Comparison of ENCODE assay signal across 15 cellular contexts in the genomic region with DNA sequence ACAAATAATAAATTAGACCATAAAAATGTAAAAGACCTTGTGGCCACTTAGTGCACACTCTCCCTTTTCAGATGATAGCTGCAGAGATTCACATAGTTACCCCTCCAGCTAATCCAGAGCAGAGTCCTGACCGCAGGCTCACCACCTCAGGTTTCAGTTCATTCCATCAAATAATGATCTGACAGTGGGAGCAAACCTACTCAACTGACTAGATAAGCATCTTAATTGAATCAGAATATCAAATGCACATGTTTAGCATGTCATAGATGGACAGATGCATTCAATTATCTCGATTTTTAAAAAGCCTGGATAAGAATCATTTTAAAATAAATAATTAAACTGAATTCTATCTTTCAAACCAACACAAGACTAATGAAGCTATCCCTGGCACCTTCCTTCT.
DNase-seq lines count a peak whose midpoint lies in the region; ATAC-seq and TF ChIP-seq lines count a peak whose summit lies in the region.
"Had no signal": no experiment of that assay in that cellular context is flagged by ENCODE, and none has a peak within 500 bp of the region (broad histone marks: within the 10 kb centered on the region; RNA-seq: fewer than 3 reads in every experiment).

No MANE protein-coding gene starts in this region.

- no peak overlapping the region for H3K18ac ChIP-seq in neuronal stem cell (ENCODE audit: low read length)

- H3K9me3 ChIP-seq in MM.1S (replicated peaks; ENCODE audit: insufficient read depth, low read length), result no peaks in the 10 kb centered on the region; the same call in 1 of the 2 replicates
- no peaks in the 10 kb centered on the region for H3K9me3 ChIP-seq in Karpas-422 (ENCODE audit: low read length)
- no peaks in the 10 kb centered on the region for H3K9me3 ChIP-seq in neuronal stem cell (replicated peaks in 1 of 2; ENCODE audit: control insufficient read depth in 2 of 2, insufficient read depth in 1 of 2, low read depth in 1 of 2, low read length in 2 of 2)

- no peak overlapping the region for H2AFZ ChIP-seq in MM.1S (ENCODE audit: low read length)
- no peak overlapping the region for H2AFZ ChIP-seq in Karpas-422 (ENCODE audit: low read length)
- no peak overlapping the region for H2AFZ ChIP-seq in neuronal stem cell (ENCODE audit: low read length)
- H2AFZ ChIP-seq: GM23248 had no signal

- no peaks in the 10 kb centered on the region for H3K9me2 ChIP-seq in MM.1S (replicated peaks; ENCODE audit: insufficient read depth, low read length)
- no peaks in the 10 kb centered on the region for H3K9me2 ChIP-seq in Karpas-422 (replicated peaks; ENCODE audit: insufficient read depth, low read length)

- H4K20me1 ChIP-seq in MM.1S (ENCODE audit: insufficient read depth, low read length) (no peaks in the 10 kb centered on the region), Karpas-422 (ENCODE audit: insufficient read depth, low read depth, low read length) (no peaks in the 10 kb centered on the region)

- no peak overlapping the region for H3K4ac ChIP-seq in neuronal stem cell (ENCODE audit: low read length)

- no peaks in the 10 kb centered on the region for H3K79me2 ChIP-seq in MM.1S (ENCODE audit: low read length)
- H3K79me2 ChIP-seq in Karpas-422 (ENCODE audit: low read length), result no peaks in the 10 kb centered on the region

- H3K4me1 ChIP-seq in MM.1S (ENCODE audit: low read length), result peaks cover 16% of the 10 kb centered on the region
- H3K4me1 ChIP-seq in Karpas-422 (ENCODE audit: low read length), result peaks cover 10% of the 10 kb centered on the region
- no peaks in the 10 kb centered on the region for H3K4me1 ChIP-seq in neuronal stem cell (ENCODE audit: control insufficient read depth in 2 of 2, insufficient read depth in 1 of 2, low read depth in 1 of 2, low read length in 2 of 2)

- H2BK120ac ChIP-seq in neuronal stem cell (ENCODE audit: low read depth, low read length), result no peak overlapping the region

- H3K14ac ChIP-seq in neuronal stem cell (ENCODE audit: low read length), result no peak overlapping the region

- no CpG with 5 or more reads among the region's 2 CpGs for WGBS in neuronal stem cell (ENCODE audit: extremely low coverage in 2 of 2, insufficient read length in 2 of 2, insufficient replicate concordance in 1 of 2), 2 donors

- no peak for TF ChIP-seq CTCF in MM.1S (IDR thresholded peaks at IDR 0.05; ENCODE audit: low read length)

- no peak overlapping the region for H3K23ac ChIP-seq in neuronal stem cell (ENCODE audit: low read depth, low read length, poor library complexity)

- H3K9ac ChIP-seq in MM.1S (ENCODE audit: low read length) (no peak overlapping the region), Karpas-422 (ENCODE audit: low read length) (no peak overlapping the region), neuronal stem cell (ENCODE audit: low read depth, low read length, poor library complexity) (no peak overlapping the region)
- H3K9ac ChIP-seq: GM23248 had no signal

- H3K27ac ChIP-seq in MM.1S (ENCODE audit: low read length), result no peak overlapping the region
- no peak overlapping the region for H3K27ac ChIP-seq in Karpas-422 (ENCODE audit: low read length)
- no peak overlapping the region for H3K27ac ChIP-seq in neuronal stem cell (replicated peaks; ENCODE audit: low read length)
- H3K27ac ChIP-seq: GM23248 had no signal

- H3K4me3 ChIP-seq in MM.1S (ENCODE audit: low read length) (no peak overlapping the region), Karpas-422 (ENCODE audit: low read length) (no peak overlapping the region), neuronal stem cell (ENCODE audit: low read length in 2 of 2) (no peak overlapping the region)
- H3K4me3 ChIP-seq: GM23248 had no signal

- H3K36me3 ChIP-seq in MM.1S (replicated peaks; ENCODE audit: insufficient read depth, low read length) (no peaks in the 10 kb centered on the region), Karpas-422 (ENCODE audit: insufficient read depth, low read length) (no peaks in the 10 kb centered on the region), neuronal stem cell (replicated peaks in 1 of 2; ENCODE audit: control insufficient read depth in 2 of 2, insufficient read depth in 2 of 2, low read length in 2 of 2) (no peaks in the 10 kb centered on the region)

- no peak; the same call in 2 of the 3 replicates for ATAC-seq in SK-N-SH treated with all-trans-retinoic acid at 6 μM for 48 hours

- no peaks in the 10 kb centered on the region for H3K27me3 ChIP-seq in MM.1S (replicated peaks; ENCODE audit: insufficient read depth, low read length)
- H3K27me3 ChIP-seq in Karpas-422 (ENCODE audit: low read length), result no peaks in the 10 kb centered on the region
- no peaks in the 10 kb centered on the region for H3K27me3 ChIP-seq in neuronal stem cell (ENCODE audit: control insufficient read depth in 3 of 3, insufficient read depth in 3 of 3, low read depth in 1 of 3, low read length in 3 of 3)

- no peak overlapping the region for H4K8ac ChIP-seq in neuronal stem cell (ENCODE audit: low read depth, low read length)

- no peaks in the 10 kb centered on the region for H3F3A ChIP-seq in MM.1S (ENCODE audit: insufficient read depth, low read length)

- H2BK12ac ChIP-seq in neuronal stem cell (ENCODE audit: low read length), result no peak overlapping the region

- DNase-seq in MM.1S, result peak; percentile 19
- DNase-seq in SK-N-DZ (ENCODE audit: low spot score), result peak; percentile 85
- no peak for DNase-seq in Karpas-422
- DNase-seq in neuronal stem cell (ENCODE audit: low spot score), result no peak
- DNase-seq in NCI-H510A (lab: John Stamatoyannopoulos, UW), result no peak
- DNase-seq: C1 segment of cervical spinal cord; Calu3; CD4-positive, alpha-beta memory T cell; COR-L47; DMS153; DND-41; GM23248; H7; HCEC 1CT had no signal

- H3K4me2 ChIP-seq in MM.1S (ENCODE audit: low read depth, low read length) (no peak overlapping the region), Karpas-422 (ENCODE audit: low read depth, low read length, poor library complexity, severe bottlenecking) (no peak overlapping the region), neuronal stem cell (ENCODE audit: insufficient read depth, low read length, poor library complexity, severe bottlenecking) (no peak overlapping the region)

- no peaks in the 10 kb centered on the region for H3K79me1 ChIP-seq in neuronal stem cell (ENCODE audit: low read depth, low read length)

- H2BK5ac ChIP-seq in neuronal stem cell (ENCODE audit: low read length), result no peak overlapping the region

- no peak overlapping the region for H4K91ac ChIP-seq in neuronal stem cell (ENCODE audit: low read depth, low read length, poor library complexity)

- H2AK5ac ChIP-seq in neuronal stem cell (ENCODE audit: low read depth, low read length), result no peak overlapping the region

- H2BK15ac ChIP-seq in neuronal stem cell (ENCODE audit: low read length), result no peak overlapping the region

TF ChIP-seq in SK-N-SH treated with all-trans-retinoic acid at 6 μM for 48 hours, 23 proteins besides CTCF, POLR2A, EP300 and RAD21:
- TF ChIP-seq GLIS3 (CRISPR knock-in tag; IDR thresholded peaks at IDR 0.05) (0 out of 2 replicates have a peak, but pooled peaks have one; percentile 31), ZNF565 (CRISPR knock-in tag; conservative IDR thresholded peaks at IDR 0.05; ENCODE audit: low read depth) (no peak), ZFP30 (CRISPR knock-in tag; IDR thresholded peaks at IDR 0.05) (no peak), TOX (CRISPR knock-in tag; IDR thresholded peaks at IDR 0.05; ENCODE audit: borderline replicate concordance) (no peak), ISL1 (CRISPR knock-in tag; IDR thresholded peaks at IDR 0.05) (peak; percentile 49; the same call in 1 of the 2 replicates), TCF4 (CRISPR knock-in tag; IDR thresholded peaks at IDR 0.05; ENCODE audit: borderline replicate concordance) (peak; percentile 95), ZFP3 (CRISPR knock-in tag; IDR thresholded peaks at IDR 0.05) (no peak)
- TF ChIP-seq, protein P1, sequence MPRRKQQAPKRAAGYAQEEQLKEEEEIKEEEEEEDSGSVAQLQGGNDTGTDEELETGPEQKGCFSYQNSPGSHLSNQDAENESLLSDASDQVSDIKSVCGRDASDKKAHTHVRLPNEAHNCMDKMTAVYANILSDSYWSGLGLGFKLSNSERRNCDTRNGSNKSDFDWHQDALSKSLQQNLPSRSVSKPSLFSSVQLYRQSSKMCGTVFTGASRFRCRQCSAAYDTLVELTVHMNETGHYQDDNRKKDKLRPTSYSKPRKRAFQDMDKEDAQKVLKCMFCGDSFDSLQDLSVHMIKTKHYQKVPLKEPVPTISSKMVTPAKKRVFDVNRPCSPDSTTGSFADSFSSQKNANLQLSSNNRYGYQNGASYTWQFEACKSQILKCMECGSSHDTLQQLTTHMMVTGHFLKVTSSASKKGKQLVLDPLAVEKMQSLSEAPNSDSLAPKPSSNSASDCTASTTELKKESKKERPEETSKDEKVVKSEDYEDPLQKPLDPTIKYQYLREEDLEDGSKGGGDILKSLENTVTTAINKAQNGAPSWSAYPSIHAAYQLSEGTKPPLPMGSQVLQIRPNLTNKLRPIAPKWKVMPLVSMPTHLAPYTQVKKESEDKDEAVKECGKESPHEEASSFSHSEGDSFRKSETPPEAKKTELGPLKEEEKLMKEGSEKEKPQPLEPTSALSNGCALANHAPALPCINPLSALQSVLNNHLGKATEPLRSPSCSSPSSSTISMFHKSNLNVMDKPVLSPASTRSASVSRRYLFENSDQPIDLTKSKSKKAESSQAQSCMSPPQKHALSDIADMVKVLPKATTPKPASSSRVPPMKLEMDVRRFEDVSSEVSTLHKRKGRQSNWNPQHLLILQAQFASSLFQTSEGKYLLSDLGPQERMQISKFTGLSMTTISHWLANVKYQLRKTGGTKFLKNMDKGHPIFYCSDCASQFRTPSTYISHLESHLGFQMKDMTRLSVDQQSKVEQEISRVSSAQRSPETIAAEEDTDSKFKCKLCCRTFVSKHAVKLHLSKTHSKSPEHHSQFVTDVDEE (CRISPR knock-in tag; IDR thresholded peaks at IDR 0.05), result peak; percentile 91
TF ChIP-seq in SK-N-SH treated with all-trans-retinoic acid at 6 μM for 48 hours: peak in this region for 4.

Comparison
In these comparisons a context has a peak if more than half of its experiments do, and no peak if none do; other contexts are left out.
1. DNase-seq: peak in MM.1S (single experiment) and SK-N-DZ (single experiment); none in Karpas-422 (single experiment), neuronal stem cell (single experiment) and NCI-H510A (single experiment).